ENCODE assay signal across 8 cellular contexts in genomic region chr19:15379996-15380647, GRCh38. TPM values are rescaled to one million over a fixed set of nuclear protein-coding genes. Genes with fewer than 3 reads are reported as not detected.
DNase-seq lines count a peak whose midpoint lies in the region; ATAC-seq and TF ChIP-seq lines count a peak whose summit lies in the region.

No MANE protein-coding gene starts in this region.

- peaks cover 9% of the 10 kb centered on the region for H3K4me1 ChIP-seq in HUES48 (ENCODE audit: control insufficient read depth, insufficient read depth, low read length)
- peaks cover 9 to 23% of the 10 kb centered on the region in 2 experiments; a peak in 3 of 4 replicates for H3K4me1 ChIP-seq in SK-N-SH (ENCODE audit: control insufficient read depth in 1 of 2, insufficient read depth in 2 of 2, low read depth in 1 of 2, low read length in 1 of 2)
- H3K4me1 ChIP-seq in muscle layer of duodenum (ENCODE audit: control insufficient read depth in 1 of 2, insufficient read depth in 2 of 2, low read length in 2 of 2) = peaks cover 4 to 32% of the 10 kb centered on the region in 2 donors

- peak; percentile 66 for DNase-seq in activated CD4-positive, alpha-beta T cell treated with anti-CD3 and anti-CD28 coated beads for 36 hours
- no peak for DNase-seq in activated CD4-positive, alpha-beta T cell treated with anti-CD3 and anti-CD28 coated beads, Interleukin-2, amount 50 U/mL, for 1 hour
- DNase-seq in SK-N-SH (no peak), epithelial cell of esophagus (ENCODE audit: low read depth) (peak; percentile 71), OCI-M2 (lab: John Stamatoyannopoulos, UW; ENCODE audit: unreplicated experiment) (no peak)

- peaks cover 35% of the 10 kb centered on the region for H3K4me1 Mint-ChIP-seq in activated CD4-positive, alpha-beta T cell treated with anti-CD3 and anti-CD28 coated beads for 36 hours

- H3K9ac ChIP-seq in HUES48 (ENCODE audit: low read depth, low read length) (peak overlapping the region; percentile 71), SK-N-SH (peak overlapping the region; percentile 74)

- no peak; a peak in 1 of 4 replicates for TF ChIP-seq EP300 in SK-N-SH (IDR thresholded peaks at IDR 0.05; ENCODE audit: borderline replicate concordance in 1 of 2, low read depth in 1 of 2, low read length in 1 of 2)

- H3K36me3 ChIP-seq in HUES48 (ENCODE audit: control insufficient read depth, insufficient read depth, low read length) (peaks cover 17% of the 10 kb centered on the region; the same call in 1 of the 2 replicates), SK-N-SH (replicated peaks in 1 of 2; ENCODE audit: control insufficient read depth in 1 of 2, insufficient read depth in 2 of 2, low read length in 1 of 2) (peaks cover 3 to 15% of the 10 kb centered on the region in 2 experiments), muscle layer of duodenum (ENCODE audit: control insufficient read depth in 1 of 2, insufficient read depth in 2 of 2, low read length in 2 of 2) (peaks cover 0 to 6% of the 10 kb centered on the region in 2 donors)

- CTCF ChIA-PET in activated CD4-positive, alpha-beta T cell treated with anti-CD3 and anti-CD28 coated beads for 36 hours (lab: Charles Lee) = interaction anchor here (0.6 to 3.6 kb wide), 8 partner anchors 9 to 630 kb away, joined by 3 to 22 read pairs (median 3); partner anchors contain the start of gene AKAP8L
- CTCF ChIA-PET in SK-N-SH (lab: Yijun Ruan, JAX) = interaction anchor here (0.5 to 2.1 kb wide), 9 partner anchors 24 to 431 kb away, joined by 3 to 9 read pairs (median 4); partner anchors contain the start of gene AKAP8L

- TF ChIP-seq CTCF in SK-N-SH (IDR thresholded peaks at IDR 0.05) = no peak
- TF ChIP-seq CTCF in epithelial cell of esophagus (IDR thresholded peaks at IDR 0.05; ENCODE audit: insufficient read depth, low read depth, low read length, missing control alignments) = no peak

- intact Hi-C loops in activated CD4-positive, alpha-beta T cell treated with anti-CD3 and anti-CD28 coated beads for 36 hours (cut with DNase I, micrococcal nuclease) = loop anchor here (1.0 to 5.0 kb wide), 17 partner anchors 39 to 961 kb away; partner anchors contain the start of genes BRD4 (in 2 of the 2), AP1M1 (in 1 of the 2), DDX39A (in 1 of the 2) and RAB8A (in 1 of the 2)

- H3K9me2 ChIP-seq in SK-N-SH = no peaks in the 10 kb centered on the region

- no peaks in the 10 kb centered on the region for H3K27me3 Mint-ChIP-seq in activated CD4-positive, alpha-beta T cell treated with anti-CD3 and anti-CD28 coated beads for 36 hours

- POLR2A ChIA-PET in activated CD4-positive, alpha-beta T cell treated with anti-CD3 and anti-CD28 coated beads for 36 hours (lab: Charles Lee) = interaction anchor here (1.2 to 3.4 kb wide), 7 partner anchors 10 to 176 kb away, joined by 3 to 34 read pairs (median 7); partner anchors contain the start of genes AKAP8L and BRD4
- POLR2A ChIA-PET in SK-N-SH (lab: Yijun Ruan, JAX) = interaction anchor here (0.8 to 3.0 kb wide), 11 partner anchors 20 to 171 kb away, joined by 3 to 15 read pairs (median 5); partner anchors contain the start of gene AKAP8L

- H3K4me2 ChIP-seq in SK-N-SH = peak overlapping the region; percentile 81

- no peak for TF ChIP-seq RAD21 in SK-N-SH (IDR thresholded peaks at IDR 0.05; ENCODE audit: low read length)

- peak overlapping the region; percentile 74; the same call in 1 of the 2 replicates for H2AFZ ChIP-seq in SK-N-SH (ENCODE audit: low read depth)

- H3K27me3 ChIP-seq in HUES48 (ENCODE audit: control insufficient read depth, insufficient read depth, low read length) (no peaks in the 10 kb centered on the region), SK-N-SH (ENCODE audit: insufficient read depth) (no peaks in the 10 kb centered on the region), muscle layer of duodenum (ENCODE audit: low read depth, low read length) (no peaks in the 10 kb centered on the region)

- peaks cover 7% of the 10 kb centered on the region for H3K36me3 Mint-ChIP-seq in activated CD4-positive, alpha-beta T cell treated with anti-CD3 and anti-CD28 coated beads for 36 hours (ENCODE audit: low read depth)

- H3F3A ChIP-seq in SK-N-SH (replicated peaks; ENCODE audit: insufficient read depth) = peaks cover 24% of the 10 kb centered on the region

- H3K27ac Mint-ChIP-seq in activated CD4-positive, alpha-beta T cell treated with anti-CD3 and anti-CD28 coated beads for 36 hours = peak overlapping the region; percentile 61

- H3K79me2 ChIP-seq in SK-N-SH (ENCODE audit: insufficient read depth) = peaks cover 45% of the 10 kb centered on the region

- H3K4me3 ChIP-seq in HUES48 (ENCODE audit: low read depth, low read length) (peak overlapping the region; percentile 100), SK-N-SH (ENCODE audit: low read depth in 2 of 2, low read length in 1 of 2) (peak overlapping the region; percentile 59 to 68), epithelial cell of esophagus (ENCODE audit: low read length) (peak overlapping the region; percentile 54), muscle layer of duodenum (ENCODE audit: low read depth in 1 of 2, low read length in 2 of 2) (peak overlapping the region; percentile 39 to 98)

- peak; percentile 17 for ATAC-seq in activated CD4-positive, alpha-beta T cell treated with anti-CD3 and anti-CD28 coated beads for 36 hours
- ATAC-seq in GM21529 (IDR thresholded peaks at IDR 0.05; ENCODE audit: unreplicated experiment) = peak; percentile 29

- no peaks in the 10 kb centered on the region for H3K9me3 Mint-ChIP-seq in activated CD4-positive, alpha-beta T cell treated with anti-CD3 and anti-CD28 coated beads for 36 hours (ENCODE audit: low read depth)

- no peaks in the 10 kb centered on the region for H3K9me3 ChIP-seq in HUES48 (ENCODE audit: control insufficient read depth, insufficient read depth, low read length)
- H3K9me3 ChIP-seq in SK-N-SH = no peaks in the 10 kb centered on the region
- H3K9me3 ChIP-seq in muscle layer of duodenum (ENCODE audit: control insufficient read depth in 1 of 2, low read length in 2 of 2) = no peaks in the 10 kb centered on the region

- H3K27ac ChIP-seq in HUES48 (ENCODE audit: low read depth, low read length) = peak overlapping the region; percentile 94
- peak overlapping the region; percentile 71 to 90 for H3K27ac ChIP-seq in SK-N-SH (ENCODE audit: low read depth in 2 of 2, low read length in 1 of 2)
- no peak overlapping the region for H3K27ac ChIP-seq in muscle layer of duodenum (ENCODE audit: low read length)

- peak overlapping the region; percentile 88 for H3K4me3 Mint-ChIP-seq in activated CD4-positive, alpha-beta T cell treated with anti-CD3 and anti-CD28 coated beads for 36 hours

- H4K20me1 ChIP-seq in SK-N-SH (ENCODE audit: insufficient read depth) = peaks cover 35% of the 10 kb centered on the region

- WGBS in SK-N-SH (ENCODE audit: low lambda C conversion rate) = under 1% methylated on average over 23 of the region's 56 CpGs

TF ChIP-seq in SK-N-SH, 30 proteins besides CTCF, POLR2A, EP300 and RAD21 (continues in another document):
- TF ChIP-seq REST (IDR thresholded peaks at IDR 0.05; ENCODE audit: low read depth, low read length) (no peak), USF1 (IDR thresholded peaks at IDR 0.05; ENCODE audit: borderline replicate concordance, low read depth) (0 out of 2 replicates have a peak, but pooled peaks have one; percentile 40), MXI1 (IDR thresholded peaks at IDR 0.05; ENCODE audit: low read depth, low read length) (peak; percentile 52)

RNA-seq across cellular contexts. Expression of gene AKAP8, which starts 0.5 kb away (rescaled TPM):
- total RNA-seq in activated CD4-positive, alpha-beta T cell treated with anti-CD3 and anti-CD28 coated beads for 36 hours = 10 to 100 TPM; 47.9 to 54.3 TPM
- 17.2 and 21.0 TPM in 2 replicates for polyA plus RNA-seq in SK-N-SH (2012; rRNA removed)
- 12.2 and 13.6 TPM in 2 replicates for polyA plus RNA-seq in SK-N-SH (2012; cell fraction: cytosol; rRNA removed)
- 56.1 and 57.2 TPM in 2 replicates for polyA plus RNA-seq in SK-N-SH (2012; cell fraction: nucleus; rRNA removed)

RNA-seq across cellular contexts. Expression of gene AKAP8L, which starts 38.7 kb away (rescaled TPM):
- total RNA-seq in activated CD4-positive, alpha-beta T cell treated with anti-CD3 and anti-CD28 coated beads for 36 hours = 10 to 100 TPM; 76.2 to 89.9 TPM
- 44.7 and 46.1 TPM in 2 replicates for polyA plus RNA-seq in SK-N-SH (2012; rRNA removed)
- polyA plus RNA-seq in SK-N-SH (2012; cell fraction: cytosol; rRNA removed) = 17.5 and 18.8 TPM in 2 replicates
- polyA plus RNA-seq in SK-N-SH (2012; cell fraction: nucleus; rRNA removed) = 219 and 280 TPM in 2 replicates

RNA-seq across cellular contexts. Expression of gene BRD4, which starts 47.8 kb away (rescaled TPM):
- 100 to 1,000 TPM; 106 to 126 TPM for total RNA-seq in activated CD4-positive, alpha-beta T cell treated with anti-CD3 and anti-CD28 coated beads for 36 hours
- 5.6 and 10.0 TPM in 2 replicates for polyA plus RNA-seq in SK-N-SH (2012; rRNA removed)
- polyA plus RNA-seq in SK-N-SH (2012; cell fraction: cytosol; rRNA removed) = 7.0 and 8.3 TPM in 2 replicates
- polyA plus RNA-seq in SK-N-SH (2012; cell fraction: nucleus; rRNA removed) = 19.9 and 22.9 TPM in 2 replicates

Comparison
In these comparisons a context has a peak if more than half of its experiments do, and no peak if none do; other contexts are left out.
1. DNase-seq: peak in activated CD4-positive, alpha-beta T cell treated with anti-CD3 and anti-CD28 coated beads for 36 hours (single experiment) and epithelial cell of esophagus (single experiment); none in activated CD4-positive, alpha-beta T cell treated with anti-CD3 and anti-CD28 coated beads, Interleukin-2, amount 50 U/mL, for 1 hour (single experiment), SK-N-SH (single experiment) and OCI-M2 (single experiment).
2. Peak in every context shown above with its lines, with median percentiles within 50 percentile points of each other: H3K4me3 ChIP-seq.